Comparison of ENCODE assay signal across 1 cellular context in the genomic region with DNA sequence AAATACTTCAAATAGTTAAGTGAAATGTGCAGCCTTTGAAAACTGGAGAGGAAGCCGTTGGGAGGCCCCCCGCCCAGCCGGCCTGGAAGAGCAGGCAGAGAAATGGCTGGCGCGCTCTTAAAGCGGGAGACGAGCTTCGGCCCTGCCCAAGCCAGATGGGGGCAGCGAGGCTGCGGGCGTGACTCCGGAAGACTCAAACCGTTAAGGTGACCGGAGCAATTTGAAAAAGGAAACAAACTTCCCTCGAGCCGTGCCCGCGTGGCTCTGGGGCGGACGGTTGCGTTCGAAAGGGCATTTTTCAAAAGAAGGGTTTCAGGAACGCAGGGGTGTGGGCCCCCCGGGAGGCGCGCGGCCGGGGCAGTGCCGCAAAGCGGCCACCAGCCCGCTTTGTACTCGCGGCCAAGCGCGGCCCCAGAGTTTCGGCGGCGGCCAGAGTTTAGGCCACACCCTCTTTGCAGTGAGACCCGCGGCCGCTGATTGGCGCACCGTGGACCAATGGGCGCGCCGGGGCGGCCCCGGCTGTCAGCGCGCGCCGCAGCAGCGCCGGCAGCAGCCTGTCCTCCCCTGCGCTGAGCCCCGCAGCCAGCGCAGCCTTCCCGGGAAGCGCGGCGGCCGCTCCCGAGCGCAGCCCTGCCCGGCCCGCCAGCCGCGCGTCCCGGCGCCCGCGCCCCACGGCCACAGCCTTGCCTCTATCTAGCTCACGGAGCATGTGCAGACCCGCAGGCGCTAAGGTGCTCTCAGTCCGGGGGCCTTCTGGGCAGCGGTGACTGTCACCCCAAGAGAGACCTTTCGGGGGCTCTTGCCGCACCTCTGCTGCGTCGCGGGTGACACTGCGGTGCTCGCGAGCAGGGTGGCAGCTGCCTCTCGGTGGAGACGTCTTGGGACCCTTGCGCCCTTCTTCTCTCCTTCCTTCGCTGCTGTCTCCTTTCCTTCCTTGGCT.
TF ChIP-seq lines count a peak whose summit lies in the region.

A gene with protein sequence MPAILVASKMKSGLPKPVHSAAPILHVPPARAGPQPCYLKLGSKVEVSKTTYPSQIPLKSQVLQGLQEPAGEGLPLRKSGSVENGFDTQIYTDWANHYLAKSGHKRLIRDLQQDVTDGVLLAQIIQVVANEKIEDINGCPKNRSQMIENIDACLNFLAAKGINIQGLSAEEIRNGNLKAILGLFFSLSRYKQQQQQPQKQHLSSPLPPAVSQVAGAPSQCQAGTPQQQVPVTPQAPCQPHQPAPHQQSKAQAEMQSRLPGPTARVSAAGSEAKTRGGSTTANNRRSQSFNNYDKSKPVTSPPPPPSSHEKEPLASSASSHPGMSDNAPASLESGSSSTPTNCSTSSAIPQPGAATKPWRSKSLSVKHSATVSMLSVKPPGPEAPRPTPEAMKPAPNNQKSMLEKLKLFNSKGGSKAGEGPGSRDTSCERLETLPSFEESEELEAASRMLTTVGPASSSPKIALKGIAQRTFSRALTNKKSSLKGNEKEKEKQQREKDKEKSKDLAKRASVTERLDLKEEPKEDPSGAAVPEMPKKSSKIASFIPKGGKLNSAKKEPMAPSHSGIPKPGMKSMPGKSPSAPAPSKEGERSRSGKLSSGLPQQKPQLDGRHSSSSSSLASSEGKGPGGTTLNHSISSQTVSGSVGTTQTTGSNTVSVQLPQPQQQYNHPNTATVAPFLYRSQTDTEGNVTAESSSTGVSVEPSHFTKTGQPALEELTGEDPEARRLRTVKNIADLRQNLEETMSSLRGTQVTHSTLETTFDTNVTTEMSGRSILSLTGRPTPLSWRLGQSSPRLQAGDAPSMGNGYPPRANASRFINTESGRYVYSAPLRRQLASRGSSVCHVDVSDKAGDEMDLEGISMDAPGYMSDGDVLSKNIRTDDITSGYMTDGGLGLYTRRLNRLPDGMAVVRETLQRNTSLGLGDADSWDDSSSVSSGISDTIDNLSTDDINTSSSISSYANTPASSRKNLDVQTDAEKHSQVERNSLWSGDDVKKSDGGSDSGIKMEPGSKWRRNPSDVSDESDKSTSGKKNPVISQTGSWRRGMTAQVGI (N-terminal part only) (plus strand): TSS at position 557 of the 940 bp plus-strand sequence. CDS start 859 bp downstream, outside the sequence.

TF ChIP-seq in K562, 482 proteins besides CTCF, POLR2A, EP300 and RAD21 (continued from another document and continues in another):
- TF ChIP-seq CTBP1 (IDR thresholded peaks at IDR 0.05; ENCODE audit: borderline replicate concordance) (peak; percentile 97), LCOR (CRISPR knock-in tag; IDR thresholded peaks at IDR 0.05) (peak; percentile 84), NFIC (IDR thresholded peaks at IDR 0.05) (peak; percentile 38), MLX (CRISPR knock-in tag; conservative IDR thresholded peaks at IDR 0.05) (0 out of 4 replicates have a peak, but pooled peaks of 1 of the 2 experiments have one; percentile 36), DACH1 (IDR thresholded peaks at IDR 0.05; ENCODE audit: partially characterized antibody) (no peak), ZBTB17 (CRISPR knock-in tag; IDR thresholded peaks at IDR 0.05) (0 out of 2 replicates have a peak, but pooled peaks have one; percentile 20), ATF6 (CRISPR knock-in tag; IDR thresholded peaks at IDR 0.05) (0 out of 2 replicates have a peak, but pooled peaks have one; percentile 82), ETV1 (tag; conservative IDR thresholded peaks at IDR 0.05; ENCODE audit: low read depth) (peak; percentile 80), ZNF239 (CRISPR knock-in tag; IDR thresholded peaks at IDR 0.05) (0 out of 2 replicates have a peak, but pooled peaks have one; percentile 29), ZNF12 (CRISPR knock-in tag; IDR thresholded peaks at IDR 0.05) (peak; percentile 53; the same call in 1 of the 2 replicates), YY1 (IDR thresholded peaks at IDR 0.05; ENCODE audit: borderline replicate concordance in 1 of 3, control insufficient read depth in 1 of 3, extremely low read depth in 1 of 3, insufficient read depth in 3 of 3, insufficient read length in 1 of 3, insufficient replicate concordance in 2 of 3, low read depth in 1 of 3, low read length in 2 of 3) (peak in 2 of 3 experiments; percentile 17 to 74), SNIP1 (IDR thresholded peaks at IDR 0.05; ENCODE audit: low read depth) (peak; percentile 91), ZNF217 (CRISPR knock-in tag; IDR thresholded peaks at IDR 0.05) (no peak), NFYB (IDR thresholded peaks at IDR 0.05; ENCODE audit: extremely low read depth, insufficient read length) (peak; percentile 90), DMBX1 (CRISPR knock-in tag; IDR thresholded peaks at IDR 0.05; ENCODE audit: borderline replicate concordance) (0 out of 2 replicates have a peak, but pooled peaks have one; percentile 47), TEAD4 (IDR thresholded peaks at IDR 0.05; ENCODE audit: low read length) (no peak), TEAD4 (CRISPR knock-in tag; IDR thresholded peaks at IDR 0.05; ENCODE audit: borderline replicate concordance) (peak; percentile 81; the same call in 1 of the 2 replicates), PRDM10 (IDR thresholded peaks at IDR 0.05; ENCODE audit: partially characterized antibody) (peak; percentile 78), TAL1 (IDR thresholded peaks at IDR 0.05) (no peak), BHLHE40 (IDR thresholded peaks at IDR 0.05; ENCODE audit: low read length) (0 out of 2 replicates have a peak, but pooled peaks have one; percentile 17), CC2D1A (IDR thresholded peaks at IDR 0.05) (no peak), THRAP3 (IDR thresholded peaks at IDR 0.05; ENCODE audit: borderline replicate concordance) (no peak), ZNF124 (CRISPR knock-in tag; IDR thresholded peaks at IDR 0.05) (no peak), PHF20 (IDR thresholded peaks at IDR 0.05; ENCODE audit: partially characterized antibody) (peak; percentile 63), ATF4 (CRISPR knock-in tag; IDR thresholded peaks at IDR 0.05) (0 out of 2 replicates have a peak, but pooled peaks have one; percentile 30), FOXP4 (CRISPR knock-in tag; IDR thresholded peaks at IDR 0.05; ENCODE audit: borderline replicate concordance) (no peak), ZNF76 (CRISPR knock-in tag; IDR thresholded peaks at IDR 0.05; ENCODE audit: borderline replicate concordance) (peak; percentile 24; the same call in 1 of the 2 replicates), PHF8 (IDR thresholded peaks at IDR 0.05; ENCODE audit: borderline replicate concordance, low read length) (peak; percentile 70), ZNF347 (CRISPR knock-in tag; IDR thresholded peaks at IDR 0.05; ENCODE audit: low read depth) (no peak), SIN3B (IDR thresholded peaks at IDR 0.05; ENCODE audit: low read depth) (no peak; the same call in 1 of the 2 replicates)
- TF ChIP-seq, protein P1, sequence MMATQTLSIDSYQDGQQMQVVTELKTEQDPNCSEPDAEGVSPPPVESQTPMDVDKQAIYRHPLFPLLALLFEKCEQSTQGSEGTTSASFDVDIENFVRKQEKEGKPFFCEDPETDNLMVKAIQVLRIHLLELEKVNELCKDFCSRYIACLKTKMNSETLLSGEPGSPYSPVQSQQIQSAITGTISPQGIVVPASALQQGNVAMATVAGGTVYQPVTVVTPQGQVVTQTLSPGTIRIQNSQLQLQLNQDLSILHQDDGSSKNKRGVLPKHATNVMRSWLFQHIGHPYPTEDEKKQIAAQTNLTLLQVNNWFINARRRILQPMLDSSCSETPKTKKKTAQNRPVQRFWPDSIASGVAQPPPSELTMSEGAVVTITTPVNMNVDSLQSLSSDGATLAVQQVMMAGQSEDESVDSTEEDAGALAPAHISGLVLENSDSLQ (IDR thresholded peaks at IDR 0.05) = peak; percentile 49
- TF ChIP-seq, protein P2, sequence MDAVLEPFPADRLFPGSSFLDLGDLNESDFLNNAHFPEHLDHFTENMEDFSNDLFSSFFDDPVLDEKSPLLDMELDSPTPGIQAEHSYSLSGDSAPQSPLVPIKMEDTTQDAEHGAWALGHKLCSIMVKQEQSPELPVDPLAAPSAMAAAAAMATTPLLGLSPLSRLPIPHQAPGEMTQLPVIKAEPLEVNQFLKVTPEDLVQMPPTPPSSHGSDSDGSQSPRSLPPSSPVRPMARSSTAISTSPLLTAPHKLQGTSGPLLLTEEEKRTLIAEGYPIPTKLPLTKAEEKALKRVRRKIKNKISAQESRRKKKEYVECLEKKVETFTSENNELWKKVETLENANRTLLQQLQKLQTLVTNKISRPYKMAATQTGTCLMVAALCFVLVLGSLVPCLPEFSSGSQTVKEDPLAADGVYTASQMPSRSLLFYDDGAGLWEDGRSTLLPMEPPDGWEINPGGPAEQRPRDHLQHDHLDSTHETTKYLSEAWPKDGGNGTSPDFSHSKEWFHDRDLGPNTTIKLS (IDR thresholded peaks at IDR 0.05; ENCODE audit: borderline replicate concordance, low read depth) = peak; percentile 75; the same call in 1 of the 2 replicates
- TF ChIP-seq, protein P3, sequence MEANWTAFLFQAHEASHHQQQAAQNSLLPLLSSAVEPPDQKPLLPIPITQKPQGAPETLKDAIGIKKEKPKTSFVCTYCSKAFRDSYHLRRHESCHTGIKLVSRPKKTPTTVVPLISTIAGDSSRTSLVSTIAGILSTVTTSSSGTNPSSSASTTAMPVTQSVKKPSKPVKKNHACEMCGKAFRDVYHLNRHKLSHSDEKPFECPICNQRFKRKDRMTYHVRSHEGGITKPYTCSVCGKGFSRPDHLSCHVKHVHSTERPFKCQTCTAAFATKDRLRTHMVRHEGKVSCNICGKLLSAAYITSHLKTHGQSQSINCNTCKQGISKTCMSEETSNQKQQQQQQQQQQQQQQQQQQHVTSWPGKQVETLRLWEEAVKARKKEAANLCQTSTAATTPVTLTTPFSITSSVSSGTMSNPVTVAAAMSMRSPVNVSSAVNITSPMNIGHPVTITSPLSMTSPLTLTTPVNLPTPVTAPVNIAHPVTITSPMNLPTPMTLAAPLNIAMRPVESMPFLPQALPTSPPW (CRISPR knock-in tag; IDR thresholded peaks at IDR 0.05) = peak; percentile 68
- TF ChIP-seq, protein P4, sequence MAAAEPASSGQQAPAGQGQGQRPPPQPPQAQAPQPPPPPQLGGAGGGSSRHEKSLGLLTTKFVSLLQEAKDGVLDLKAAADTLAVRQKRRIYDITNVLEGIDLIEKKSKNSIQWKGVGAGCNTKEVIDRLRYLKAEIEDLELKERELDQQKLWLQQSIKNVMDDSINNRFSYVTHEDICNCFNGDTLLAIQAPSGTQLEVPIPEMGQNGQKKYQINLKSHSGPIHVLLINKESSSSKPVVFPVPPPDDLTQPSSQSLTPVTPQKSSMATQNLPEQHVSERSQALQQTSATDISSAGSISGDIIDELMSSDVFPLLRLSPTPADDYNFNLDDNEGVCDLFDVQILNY (CRISPR knock-in tag; IDR thresholded peaks at IDR 0.05) = peak; percentile 84; the same call in 1 of the 2 replicates
